Comparison of ENCODE assay signal across 1 cellular context in the genomic region with DNA sequence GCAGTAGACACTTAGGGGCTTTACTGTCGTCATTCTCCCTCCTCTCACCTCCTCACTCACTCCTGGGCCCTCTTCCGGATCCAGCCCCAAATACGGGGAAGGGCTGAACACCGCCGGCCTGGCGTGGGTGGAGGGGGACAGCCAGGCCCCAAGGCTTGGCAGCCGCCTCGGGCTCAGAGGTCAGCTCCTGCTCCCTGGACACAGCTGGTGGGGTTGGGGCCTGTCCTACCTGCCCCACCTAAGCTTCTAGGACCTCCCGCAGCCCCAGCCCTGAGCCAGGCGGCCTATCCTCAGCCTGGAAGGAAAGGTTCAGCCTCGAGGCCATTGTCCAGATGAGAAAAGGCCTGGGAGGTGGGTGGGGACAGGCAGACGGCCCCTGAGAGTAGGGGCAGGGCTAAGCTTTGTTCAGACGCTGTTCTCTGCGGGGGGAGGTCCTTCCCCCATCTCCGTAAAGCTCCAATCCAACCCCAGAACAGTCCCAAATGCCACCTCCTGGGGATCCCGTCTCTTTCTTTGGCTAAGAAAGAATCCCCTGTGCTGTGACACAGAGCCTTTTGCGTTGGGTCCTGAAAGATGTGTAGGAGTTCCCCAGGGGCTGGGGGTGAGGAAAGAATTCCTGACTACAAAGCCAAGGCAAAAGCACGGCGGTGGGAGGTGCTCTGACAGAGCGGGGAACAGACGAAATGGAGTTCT.
TF ChIP-seq lines count a peak whose summit lies in the region.

No MANE protein-coding gene starts in this region.

TF ChIP-seq in IMR-90, 13 proteins besides CTCF, POLR2A, EP300 and RAD21:
- TF ChIP-seq CHD1 (IDR thresholded peaks at IDR 0.05; ENCODE audit: low read depth, low read length) (no peak), SMC3 (IDR thresholded peaks at IDR 0.05; ENCODE audit: low read depth, low read length) (no peak)
